Comparison of ENCODE assay signal across 22 cellular contexts in the genomic region with DNA sequence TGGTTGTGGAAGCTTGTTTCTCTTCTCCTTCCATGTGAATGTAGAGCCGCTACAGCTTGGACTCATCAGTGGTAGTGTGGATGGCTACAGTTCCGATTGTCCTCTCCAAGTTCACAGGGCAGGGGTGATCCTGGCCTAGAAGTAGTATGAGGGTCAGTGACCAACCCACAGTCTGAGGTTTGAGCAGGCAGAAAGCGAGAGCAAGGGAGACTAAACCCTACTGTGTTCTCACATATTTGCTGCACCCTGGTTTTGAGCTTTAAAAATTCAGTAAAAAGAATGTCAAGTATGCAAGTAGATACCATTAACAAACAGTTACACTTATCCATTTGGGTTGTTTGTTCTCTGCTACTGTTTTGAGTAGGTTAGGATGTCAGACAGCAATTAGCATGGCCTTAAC.
DNase-seq lines count a peak whose midpoint lies in the region; ATAC-seq, FAIRE-seq and TF ChIP-seq lines count a peak whose summit lies in the region.
"Had no signal": no experiment of that assay in that cellular context is flagged by ENCODE, and none has a peak within 500 bp of the region (broad histone marks: within the 10 kb centered on the region; RNA-seq: fewer than 3 reads in every experiment).

No MANE protein-coding gene starts in this region.

- in situ Hi-C loops in HepG2 (cut with HindIII; ENCODE audit: extremely low pct_ligation_motif_present, low pct_unique_long_range_greater_than_20kb) = loop anchor here (10.0 kb wide), 2 partner anchors 65 to 295 kb away; a partner anchor contains a TSS

- FAIRE-seq in HepG2 (lab: Jason Lieb, UNC) = no peak
- FAIRE-seq: GM12891, K562 had no signal

- 81% methylated on average over 3 of the region's 3 CpGs for WGBS in HepG2 (ENCODE audit: low lambda C conversion rate)

- H3K9me3 Mint-ChIP-seq in GM23338 (no peaks in the 10 kb centered on the region), WTC11 (peaks cover 4% of the 10 kb centered on the region; the same call in 1 of the 2 replicates)

- TF ChIP-seq EP300 in HepG2 (IDR thresholded peaks at IDR 0.05; ENCODE audit: low read depth in 2 of 2, low read length in 2 of 2) (no peak), HepG2 (CRISPR knock-in tag; IDR thresholded peaks at IDR 0.05; ENCODE audit: borderline replicate concordance) (no peak)

- ATAC-seq in GM23338 = no peak
- ATAC-seq in WTC11 = no peak; the same call in 1 of the 2 replicates
- ATAC-seq in HepG2 = peak; percentile 50
- ATAC-seq in HG02623 (IDR thresholded peaks at IDR 0.05; ENCODE audit: unreplicated experiment) = no peak
- ATAC-seq: HCT116, K562, SK-N-SH treated with all-trans-retinoic acid at 6 μM for 48 hours had no signal

- no peak overlapping the region for H3K9ac ChIP-seq in HepG2 (ENCODE audit: insufficient read depth, low read depth, low read length)
- H3K9ac ChIP-seq: GM23248 had no signal

- H3K4me2 ChIP-seq in GM23338 (0 out of 2 replicates have a peak overlapping the region, but pooled peaks have one; percentile 6), HepG2 (ENCODE audit: low read depth, low read length) (no peak overlapping the region)

- H3K79me2 ChIP-seq in GM23338 (replicated peaks; ENCODE audit: insufficient read depth) = no peaks in the 10 kb centered on the region
- no peaks in the 10 kb centered on the region for H3K79me2 ChIP-seq in HepG2 (ENCODE audit: insufficient read depth, low read length)

- TF ChIP-seq POLR2A in HepG2 (IDR thresholded peaks at IDR 0.05; ENCODE audit: insufficient read depth in 1 of 2, low read depth in 2 of 2, low read length in 2 of 2) = no peak

- CTCF ChIA-PET in WTC11 (lab: Charles Lee) (interaction anchor here (0.7 to 1.4 kb wide), 3 partner anchors 34 to 300 kb away, joined by 3 to 5 read pairs (median 4); a partner anchor contains a TSS), HepG2 (lab: Yijun Ruan, JAX; ENCODE audit: low intra/inter-chr PET ratio, low total read pairs) (no interaction called here)

- H3K36me3 Mint-ChIP-seq in GM23338 (ENCODE audit: low read depth) (peaks cover 34% of the 10 kb centered on the region), WTC11 (peaks cover 42% of the 10 kb centered on the region)

- H3K27ac Mint-ChIP-seq in GM23338 (peak overlapping the region; percentile 10; the same call in 1 of the 2 replicates), WTC11 (peak overlapping the region; percentile 77)
- H3K27ac Mint-ChIP-seq: CD4-positive, CD25-positive, alpha-beta regulatory T cell had no signal

- H3K4me3 ChIP-seq in GM23338 (no peak overlapping the region), HepG2 (replicated peaks in 1 of 3; ENCODE audit: insufficient read depth in 1 of 3, low read depth in 2 of 3, low read length in 3 of 3) (no peak overlapping the region)
- H3K4me3 ChIP-seq: GM23248, K562 had no signal

- peak overlapping the region; percentile 65 for H3K27ac ChIP-seq in GM23338 (ENCODE audit: low read depth)
- no peak overlapping the region for H3K27ac ChIP-seq in HepG2 (ENCODE audit: extremely low read length, insufficient read depth, low read length)
- H3K27ac ChIP-seq: GM23248, RWPE1 had no signal

- no TSS peak for BruUV-seq in HepG2 (replicated peaks; lab: Mats Ljungman, UMichigan)

- DNase-seq in GM23338 (ENCODE audit: low spot score) = peak; percentile 34
- DNase-seq in WTC11 (ENCODE audit: low spot score) = no peak
- DNase-seq in HepG2 (ENCODE audit: low spot score) = peak; percentile 24
- peak; percentile 18 for DNase-seq in renal cortical epithelial cell (ENCODE audit: low read depth)
- DNase-seq in putamen (ENCODE audit: low spot score) = no peak
- DNase-seq in SHP77 treated with DMSO at 0.1 percent for 48 hours (lab: John Stamatoyannopoulos, UW) = no peak
- DNase-seq: CD4-positive, CD25-positive, alpha-beta regulatory T cell; DMS79 treated with DMSO at 0.1 percent for 48 hours; GM23248; MM.1S; NCI-H1092; NCI-H1436 treated with DMSO at 0.1 percent for 48 hours; NCI-H2029; NCI-H2227 treated with DMSO at 0.1 percent for 48 hours; NCI-H510A; NCI-H748 treated with DMSO at 0.1 percent for 48 hours had no signal

- H3K27me3 ChIP-seq in GM23338 (ENCODE audit: insufficient read depth) = no peaks in the 10 kb centered on the region
- H3K27me3 ChIP-seq in HepG2 (ENCODE audit: control insufficient read depth in 1 of 2, insufficient read depth in 2 of 2, low read length in 2 of 2) = no peaks in the 10 kb centered on the region

- H3K9me2 ChIP-seq in GM23338 (ENCODE audit: insufficient read depth) = no peaks in the 10 kb centered on the region

- intact Hi-C loops in HepG2 (cut with micrococcal nuclease; ENCODE audit: unreplicated experiment) = no loop called here

- H3K36me3 ChIP-seq in GM23338 (ENCODE audit: insufficient read depth) (no peaks in the 10 kb centered on the region; the same call in 1 of the 2 replicates), HepG2 (replicated peaks in 1 of 2; ENCODE audit: control insufficient read depth in 1 of 2, insufficient read depth in 2 of 2, low read length in 2 of 2) (peaks cover 2 to 46% of the 10 kb centered on the region in 2 experiments; a peak in 3 of 5 replicates)

- H2AFZ ChIP-seq in GM23338 (no peak overlapping the region), HepG2 (ENCODE audit: low read length) (no peak overlapping the region)
- H2AFZ ChIP-seq: GM23248 had no signal

- peaks cover 2% of the 10 kb centered on the region for H3K27me3 Mint-ChIP-seq in GM23338 (ENCODE audit: insufficient read depth, low read depth, poor library complexity)
- H3K27me3 Mint-ChIP-seq in WTC11 (ENCODE audit: low read depth) = no peaks in the 10 kb centered on the region
- H3K27me3 Mint-ChIP-seq: CD4-positive, CD25-positive, alpha-beta regulatory T cell had no signal

- H3F3A ChIP-seq in GM23338 (replicated peaks; ENCODE audit: low read depth) = no peaks in the 10 kb centered on the region

- TF ChIP-seq CTCF in GM23338 (conservative IDR thresholded peaks at IDR 0.05; ENCODE audit: low read depth in 2 of 2) (no peak), WTC11 (IDR thresholded peaks at IDR 0.05) (no peak), HepG2 (CRISPR knock-in tag; IDR thresholded peaks at IDR 0.05) (no peak)

- H3K4me3 Mint-ChIP-seq in GM23338 (no peak overlapping the region), WTC11 (no peak overlapping the region)
- H3K4me3 Mint-ChIP-seq: CD4-positive, CD25-positive, alpha-beta regulatory T cell had no signal

- H3K4me1 ChIP-seq in GM23338 (ENCODE audit: insufficient read depth) (no peaks in the 10 kb centered on the region), HepG2 (ENCODE audit: insufficient read depth, low read length) (peaks cover 8% of the 10 kb centered on the region)

- POLR2A ChIA-PET in WTC11 (lab: Charles Lee) (no interaction called here), HepG2 (lab: Yijun Ruan, JAX) (no interaction called here)

- H3K4me1 Mint-ChIP-seq in GM23338 = no peaks in the 10 kb centered on the region
- 0 out of 2 replicates have a peak, but pooled peaks cover 4% of the 10 kb centered on the region for H3K4me1 Mint-ChIP-seq in WTC11

- H4K20me1 ChIP-seq in GM23338 (replicated peaks; ENCODE audit: insufficient read depth) (no peaks in the 10 kb centered on the region), HepG2 (ENCODE audit: insufficient read depth, low read length) (no peaks in the 10 kb centered on the region)

- H3K9me3 ChIP-seq in HepG2 (ENCODE audit: low read length) = no peaks in the 10 kb centered on the region

- TF ChIP-seq RAD21 in HepG2 (CRISPR knock-in tag; IDR thresholded peaks at IDR 0.05) = no peak

TF ChIP-seq in GM23338, 12 proteins besides CTCF, POLR2A, EP300 and RAD21 (continues in another document):
- no peak for TF ChIP-seq EZH2 (IDR thresholded peaks at IDR 0.05; ENCODE audit: low read depth, unreplicated experiment)
- TF ChIP-seq NANOG (IDR thresholded peaks at IDR 0.05; ENCODE audit: borderline replicate concordance) = no peak
- TF ChIP-seq, protein P1, sequence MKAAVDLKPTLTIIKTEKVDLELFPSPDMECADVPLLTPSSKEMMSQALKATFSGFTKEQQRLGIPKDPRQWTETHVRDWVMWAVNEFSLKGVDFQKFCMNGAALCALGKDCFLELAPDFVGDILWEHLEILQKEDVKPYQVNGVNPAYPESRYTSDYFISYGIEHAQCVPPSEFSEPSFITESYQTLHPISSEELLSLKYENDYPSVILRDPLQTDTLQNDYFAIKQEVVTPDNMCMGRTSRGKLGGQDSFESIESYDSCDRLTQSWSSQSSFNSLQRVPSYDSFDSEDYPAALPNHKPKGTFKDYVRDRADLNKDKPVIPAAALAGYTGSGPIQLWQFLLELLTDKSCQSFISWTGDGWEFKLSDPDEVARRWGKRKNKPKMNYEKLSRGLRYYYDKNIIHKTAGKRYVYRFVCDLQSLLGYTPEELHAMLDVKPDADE (IDR thresholded peaks at IDR 0.05) = no peak
- TF ChIP-seq ZNF331 (CRISPR knock-in tag; IDR thresholded peaks at IDR 0.05; ENCODE audit: low read depth) = no peak

TF ChIP-seq in WTC11, 78 proteins besides CTCF, POLR2A, EP300 and RAD21 (continues in another document):
- TF ChIP-seq ZNF416 (CRISPR knock-in tag; IDR thresholded peaks at IDR 0.05) (no peak), ELF4 (CRISPR knock-in tag; IDR thresholded peaks at IDR 0.05; ENCODE audit: low read depth) (no peak)

TF ChIP-seq in HepG2, 621 proteins besides CTCF, POLR2A, EP300 and RAD21:
- no peak for TF ChIP-seq ZBTB38 (CRISPR knock-in tag; IDR thresholded peaks at IDR 0.05)
- TF ChIP-seq, protein P2, sequence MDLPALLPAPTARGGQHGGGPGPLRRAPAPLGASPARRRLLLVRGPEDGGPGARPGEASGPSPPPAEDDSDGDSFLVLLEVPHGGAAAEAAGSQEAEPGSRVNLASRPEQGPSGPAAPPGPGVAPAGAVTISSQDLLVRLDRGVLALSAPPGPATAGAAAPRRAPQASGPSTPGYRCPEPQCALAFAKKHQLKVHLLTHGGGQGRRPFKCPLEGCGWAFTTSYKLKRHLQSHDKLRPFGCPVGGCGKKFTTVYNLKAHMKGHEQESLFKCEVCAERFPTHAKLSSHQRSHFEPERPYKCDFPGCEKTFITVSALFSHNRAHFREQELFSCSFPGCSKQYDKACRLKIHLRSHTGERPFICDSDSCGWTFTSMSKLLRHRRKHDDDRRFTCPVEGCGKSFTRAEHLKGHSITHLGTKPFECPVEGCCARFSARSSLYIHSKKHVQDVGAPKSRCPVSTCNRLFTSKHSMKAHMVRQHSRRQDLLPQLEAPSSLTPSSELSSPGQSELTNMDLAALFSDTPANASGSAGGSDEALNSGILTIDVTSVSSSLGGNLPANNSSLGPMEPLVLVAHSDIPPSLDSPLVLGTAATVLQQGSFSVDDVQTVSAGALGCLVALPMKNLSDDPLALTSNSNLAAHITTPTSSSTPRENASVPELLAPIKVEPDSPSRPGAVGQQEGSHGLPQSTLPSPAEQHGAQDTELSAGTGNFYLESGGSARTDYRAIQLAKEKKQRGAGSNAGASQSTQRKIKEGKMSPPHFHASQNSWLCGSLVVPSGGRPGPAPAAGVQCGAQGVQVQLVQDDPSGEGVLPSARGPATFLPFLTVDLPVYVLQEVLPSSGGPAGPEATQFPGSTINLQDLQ (CRISPR knock-in tag; IDR thresholded peaks at IDR 0.05) = no peak
- no peak for TF ChIP-seq NFE2L2 (IDR thresholded peaks at IDR 0.05; ENCODE audit: low read length)
- TF ChIP-seq ZNF317 (CRISPR knock-in tag; IDR thresholded peaks at IDR 0.05) = no peak
- TF ChIP-seq HCFC1 (IDR thresholded peaks at IDR 0.05; ENCODE audit: low read depth, low read length) = no peak
TF ChIP-seq in HepG2: peak in this region for 0.

Comparison
In these comparisons a context has a peak if more than half of its experiments do, and no peak if none do; other contexts are left out.
1. DNase-seq: peak in GM23338 (single experiment), HepG2 (single experiment) and renal cortical epithelial cell (single experiment); none in WTC11 (single experiment), putamen (single experiment) and SHP77 treated with DMSO at 0.1 percent for 48 hours (single experiment).